Comparison of ENCODE assay signal across 9 cellular contexts in the genomic region with DNA sequence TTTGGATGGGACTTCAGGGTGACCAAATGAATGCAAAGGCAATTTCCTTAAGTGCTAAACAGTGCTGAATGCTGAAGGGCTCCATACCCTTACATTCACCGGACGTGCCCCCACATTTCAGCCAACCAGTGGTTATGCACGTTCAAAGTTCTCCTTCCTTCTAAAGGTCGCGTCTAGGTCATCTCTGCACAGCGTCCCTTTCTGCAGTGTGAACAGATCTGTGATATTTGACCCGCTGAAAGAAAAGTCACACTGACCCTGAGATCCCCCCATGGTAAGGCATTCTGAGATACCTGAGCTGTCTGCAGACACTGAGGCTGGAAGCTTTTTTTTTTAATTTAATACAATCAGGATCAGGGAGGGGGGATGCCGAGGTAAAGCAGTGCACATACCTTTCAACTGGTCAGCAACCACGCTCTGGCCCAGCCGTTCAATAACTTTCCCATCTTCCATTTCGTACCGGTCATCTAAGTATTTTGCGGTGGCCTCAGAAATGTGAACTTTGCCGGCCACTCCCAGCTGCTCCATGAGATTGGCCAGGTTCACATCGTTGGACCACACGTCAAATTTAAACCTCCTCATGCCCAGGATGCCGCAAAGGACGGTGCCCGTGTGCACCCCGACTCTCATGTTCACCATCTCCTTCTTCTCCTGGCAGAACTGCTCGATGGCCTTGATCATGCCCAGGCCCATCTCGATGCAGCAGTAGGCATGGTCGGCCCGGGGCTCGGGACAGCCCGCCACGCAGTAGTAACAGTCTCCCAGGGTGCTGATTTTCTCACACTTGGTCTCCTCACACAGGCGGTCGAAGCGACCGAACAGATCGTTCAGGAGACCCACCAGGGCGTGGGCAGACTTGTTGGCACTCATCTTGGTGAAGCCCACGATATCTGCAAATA. TPM values are rescaled to one million over a fixed set of nuclear protein-coding genes. Genes with fewer than 3 reads are reported as not detected.
DNase-seq lines count a peak whose midpoint lies in the region; FAIRE-seq and TF ChIP-seq lines count a peak whose summit lies in the region.
"Had no signal": no experiment of that assay in that cellular context is flagged by ENCODE, and none has a peak within 500 bp of the region (broad histone marks: within the 10 kb centered on the region; RNA-seq: fewer than 3 reads in every experiment).

No MANE protein-coding gene starts in this region.

- H3K9me1 ChIP-seq in keratinocyte (ENCODE audit: control insufficient read depth, extremely low read depth, insufficient read depth, low read length), result no peaks in the 10 kb centered on the region

- H3K27ac ChIP-seq in keratinocyte (ENCODE audit: control insufficient read depth, insufficient read depth, low read length), result no peak overlapping the region
- no peak overlapping the region for H3K27ac ChIP-seq in subcutaneous abdominal adipose tissue (ENCODE audit: low read depth, low read length)

- peak overlapping the region; percentile 81 for H3K4me3 Mint-ChIP-seq in activated CD4-positive, alpha-beta T cell treated with anti-CD3 and anti-CD28 coated beads, Interleukin-2, amount 10 ng/mL, durations not matched to agents 24 days and 14 days
- peak overlapping the region; percentile 72 for H3K4me3 Mint-ChIP-seq in activated T-helper 2 cell treated with anti-CD3 and anti-CD28 coated beads, Interferon-gamma antibody, Interleukin-2, Interleukin-4, amounts not matched to agents 10 μg/mL and 5 μg/mL and 100 μg/mL, durations not matched to agents 14 hours and 24 hours and 36 hours (ENCODE audit: low read depth)

- peaks cover 13% of the 10 kb centered on the region for H3K79me2 ChIP-seq in keratinocyte (ENCODE audit: control insufficient read depth, insufficient read depth, low read length)

- no peak for DNase-seq in activated CD4-positive, alpha-beta T cell treated with anti-CD3 and anti-CD28 coated beads, Interleukin-2, amount 10 ng/mL, durations not matched to agents 24 days and 14 days
- DNase-seq in activated CD4-positive, alpha-beta T cell treated with anti-CD3 and anti-CD28 coated beads, Interleukin-2, amount 50 U/mL, for 1 hour, result no peak
- no peak for DNase-seq in activated T-helper 2 cell treated with anti-CD3 and anti-CD28 coated beads, Interferon-gamma antibody, Interleukin-2, Interleukin-4, amounts not matched to agents 10 μg/mL and 5 μg/mL and 100 μg/mL, durations not matched to agents 14 hours and 24 hours and 36 hours (ENCODE audit: low spot score)
- DNase-seq in keratinocyte (ENCODE audit: low read depth, low spot score), result no peak
- DNase-seq in NCI-H128 (lab: John Stamatoyannopoulos, UW; ENCODE audit: unreplicated experiment), result no peak
- no peak for DNase-seq in Ammon's horn (ENCODE audit: low spot score)
- no peak for DNase-seq in NCI-H2107 (lab: John Stamatoyannopoulos, UW)
- DNase-seq: activated naive CD4-positive, alpha-beta T cell treated with anti-CD3 and anti-CD28 coated beads for 36 hours had no signal

- H2AFZ ChIP-seq in keratinocyte (ENCODE audit: control insufficient read depth, low read length), result no peak overlapping the region

- H3K4me1 Mint-ChIP-seq in activated CD4-positive, alpha-beta T cell treated with anti-CD3 and anti-CD28 coated beads, Interleukin-2, amount 10 ng/mL, durations not matched to agents 24 days and 14 days, result peaks cover 46% of the 10 kb centered on the region
- H3K4me1 Mint-ChIP-seq in activated T-helper 2 cell treated with anti-CD3 and anti-CD28 coated beads, Interferon-gamma antibody, Interleukin-2, Interleukin-4, amounts not matched to agents 10 μg/mL and 5 μg/mL and 100 μg/mL, durations not matched to agents 14 hours and 24 hours and 36 hours (ENCODE audit: low read depth), result peaks cover 36% of the 10 kb centered on the region

- peak overlapping the region; percentile 97 for H3K4me2 ChIP-seq in keratinocyte (ENCODE audit: control insufficient read depth, extremely low read depth, insufficient read depth, low read depth, low read length)

- peaks cover 24% of the 10 kb centered on the region for H3K36me3 Mint-ChIP-seq in activated CD4-positive, alpha-beta T cell treated with anti-CD3 and anti-CD28 coated beads, Interleukin-2, amount 10 ng/mL, durations not matched to agents 24 days and 14 days (ENCODE audit: low read depth)
- H3K36me3 Mint-ChIP-seq in activated T-helper 2 cell treated with anti-CD3 and anti-CD28 coated beads, Interferon-gamma antibody, Interleukin-2, Interleukin-4, amounts not matched to agents 10 μg/mL and 5 μg/mL and 100 μg/mL, durations not matched to agents 14 hours and 24 hours and 36 hours (ENCODE audit: low read depth), result peaks cover 11% of the 10 kb centered on the region

- H3K27me3 ChIP-seq in keratinocyte (ENCODE audit: control insufficient read depth, extremely low read depth, insufficient read depth, low read length), result no peaks in the 10 kb centered on the region
- no peaks in the 10 kb centered on the region for H3K27me3 ChIP-seq in subcutaneous abdominal adipose tissue (ENCODE audit: control insufficient read depth in 5 of 5, insufficient read depth in 4 of 5, low read length in 5 of 5)

- H3K4me1 ChIP-seq in keratinocyte (ENCODE audit: control insufficient read depth, extremely low read depth, insufficient read depth, low read length) (peaks cover 30% of the 10 kb centered on the region), subcutaneous abdominal adipose tissue (ENCODE audit: control insufficient read depth in 5 of 5, insufficient read depth in 5 of 5, low read length in 5 of 5) (peaks cover 0 to 60% (median 59%) of the 10 kb centered on the region in 5 donors)

- no peaks in the 10 kb centered on the region for H3K9me3 Mint-ChIP-seq in activated CD4-positive, alpha-beta T cell treated with anti-CD3 and anti-CD28 coated beads, Interleukin-2, amount 10 ng/mL, durations not matched to agents 24 days and 14 days
- H3K9me3 Mint-ChIP-seq in activated T-helper 2 cell treated with anti-CD3 and anti-CD28 coated beads, Interferon-gamma antibody, Interleukin-2, Interleukin-4, amounts not matched to agents 10 μg/mL and 5 μg/mL and 100 μg/mL, durations not matched to agents 14 hours and 24 hours and 36 hours, result no peaks in the 10 kb centered on the region
- H3K9me3 Mint-ChIP-seq: activated naive CD4-positive, alpha-beta T cell treated with anti-CD3 and anti-CD28 coated beads for 36 hours had no signal

- H3K9ac ChIP-seq in keratinocyte (ENCODE audit: control insufficient read depth, extremely low read depth, insufficient read depth, low read length), result no peak overlapping the region
- peak overlapping the region in 4 of 5 donors; percentile 27 to 66 (median 37) for H3K9ac ChIP-seq in subcutaneous abdominal adipose tissue (ENCODE audit: low read length in 5 of 5)

- TF ChIP-seq CTCF in keratinocyte (optimal IDR thresholded peaks at IDR 0.05 in 1 of 3, IDR thresholded peaks at IDR 0.05 in 1 of 3, conservative IDR thresholded peaks at IDR 0.05 in 1 of 3; ENCODE audit: extremely low read depth in 1 of 3, insufficient read depth in 2 of 3, low read length in 3 of 3), result no peak

- intact Hi-C loops in activated CD4-positive, alpha-beta T cell treated with anti-CD3 and anti-CD28 coated beads, Interleukin-2, amount 10 ng/mL, durations not matched to agents 24 days and 14 days (cut with micrococcal nuclease), result loop anchor here (10.0 kb wide), 2 partner anchors 71 to 149 kb away; no protein-coding TSS in a partner anchor
- intact Hi-C loops in activated T-helper 2 cell treated with anti-CD3 and anti-CD28 coated beads, Interferon-gamma antibody, Interleukin-2, Interleukin-4, amounts not matched to agents 10 μg/mL and 5 μg/mL and 100 μg/mL, durations not matched to agents 14 hours and 24 hours and 36 hours (cut with micrococcal nuclease), result no loop called here

- H3K27me3 Mint-ChIP-seq in activated CD4-positive, alpha-beta T cell treated with anti-CD3 and anti-CD28 coated beads, Interleukin-2, amount 10 ng/mL, durations not matched to agents 24 days and 14 days, result no peaks in the 10 kb centered on the region
- H3K27me3 Mint-ChIP-seq in activated T-helper 2 cell treated with anti-CD3 and anti-CD28 coated beads, Interferon-gamma antibody, Interleukin-2, Interleukin-4, amounts not matched to agents 10 μg/mL and 5 μg/mL and 100 μg/mL, durations not matched to agents 14 hours and 24 hours and 36 hours (ENCODE audit: low read depth), result peaks cover 7% of the 10 kb centered on the region

- peaks cover 0 to 7% of the 10 kb centered on the region in 2 experiments for H3K36me3 ChIP-seq in keratinocyte (ENCODE audit: control insufficient read depth in 2 of 2, extremely low read depth in 1 of 2, insufficient read depth in 2 of 2, low read length in 2 of 2)
- no peaks in the 10 kb centered on the region for H3K36me3 ChIP-seq in subcutaneous abdominal adipose tissue (ENCODE audit: control insufficient read depth in 5 of 5, insufficient read depth in 5 of 5, low read length in 5 of 5)

- no peak overlapping the region for H3K27ac Mint-ChIP-seq in activated CD4-positive, alpha-beta T cell treated with anti-CD3 and anti-CD28 coated beads, Interleukin-2, amount 10 ng/mL, durations not matched to agents 24 days and 14 days
- H3K27ac Mint-ChIP-seq in activated T-helper 2 cell treated with anti-CD3 and anti-CD28 coated beads, Interferon-gamma antibody, Interleukin-2, Interleukin-4, amounts not matched to agents 10 μg/mL and 5 μg/mL and 100 μg/mL, durations not matched to agents 14 hours and 24 hours and 36 hours, result no peak overlapping the region
- H3K27ac Mint-ChIP-seq: activated naive CD4-positive, alpha-beta T cell treated with anti-CD3 and anti-CD28 coated beads for 36 hours had no signal

- dilution Hi-C loops in keratinocyte (cut with MboI; ENCODE audit: extremely low pct_ligation_motif_present, low sequenced_read_pairs), result no loop called here

- FAIRE-seq in keratinocyte (lab: Jason Lieb, UNC), result no peak

- H3K9me3 ChIP-seq in keratinocyte (ENCODE audit: control insufficient read depth, low read depth, low read length) (no peaks in the 10 kb centered on the region), subcutaneous abdominal adipose tissue (ENCODE audit: control insufficient read depth in 5 of 5, low read length in 5 of 5) (no peaks in the 10 kb centered on the region)

- H4K20me1 ChIP-seq in keratinocyte (ENCODE audit: control insufficient read depth, extremely low read depth, insufficient read depth, low read length), result no peaks in the 10 kb centered on the region

- peak overlapping the region in 2 of 3 experiments; percentile 51 to 74 for H3K4me3 ChIP-seq in keratinocyte (ENCODE audit: control insufficient read depth in 2 of 3, extremely low read depth in 1 of 3, insufficient read depth in 2 of 3, low read depth in 1 of 3, low read length in 3 of 3)
- peak overlapping the region; percentile 7 to 64 (median 47) for H3K4me3 ChIP-seq in subcutaneous abdominal adipose tissue (ENCODE audit: low read depth in 1 of 5, low read length in 5 of 5)

RNA-seq across cellular contexts. Expression of a gene that starts 2.6 kb away (rescaled TPM):
- 8.9 and 9.6 TPM in 2 replicates for total RNA-seq in activated CD4-positive, alpha-beta T cell treated with anti-CD3 and anti-CD28 coated beads, Interleukin-2, amount 10 ng/mL, durations not matched to agents 24 days and 14 days
- 6.0 and 7.7 TPM in 2 replicates for total RNA-seq in activated T-helper 2 cell treated with anti-CD3 and anti-CD28 coated beads, Interferon-gamma antibody, Interleukin-2, Interleukin-4, amounts not matched to agents 10 μg/mL and 5 μg/mL and 100 μg/mL, durations not matched to agents 14 hours and 24 hours and 36 hours
- polyA plus RNA-seq in keratinocyte, result 2.9 to 7.6 TPM (median 3.0 TPM) in 3 replicates
- 4.6 TPM for polyA plus RNA-seq in keratinocyte (2011; ENCODE audit: low read depth)
- polyA plus RNA-seq in keratinocyte (2011; cell fraction: cytosol; rRNA removed), result 3.8 and 4.9 TPM in 2 replicates
- polyA plus RNA-seq in keratinocyte (2011; cell fraction: nucleus; rRNA removed), result 15.8 and 17.2 TPM in 2 replicates
- 7.5 and 8.0 TPM in 2 replicates for polyA plus RNA-seq in keratinocyte (2012; ENCODE audit: low replicate concordance)
- 9.2 to 34.7 TPM (median 10.9 TPM) in 3 replicates for polyA minus RNA-seq in keratinocyte
- polyA minus RNA-seq in keratinocyte (2011; cell fraction: cytosol; rRNA and poly(A)+ RNA removed), result 21.1 TPM
- 27.3 and 28.2 TPM in 2 replicates for polyA minus RNA-seq in keratinocyte (2011; cell fraction: nucleus; rRNA and poly(A)+ RNA removed)
